1 cellular context compared by ENCODE assay signal in the genomic region with DNA sequence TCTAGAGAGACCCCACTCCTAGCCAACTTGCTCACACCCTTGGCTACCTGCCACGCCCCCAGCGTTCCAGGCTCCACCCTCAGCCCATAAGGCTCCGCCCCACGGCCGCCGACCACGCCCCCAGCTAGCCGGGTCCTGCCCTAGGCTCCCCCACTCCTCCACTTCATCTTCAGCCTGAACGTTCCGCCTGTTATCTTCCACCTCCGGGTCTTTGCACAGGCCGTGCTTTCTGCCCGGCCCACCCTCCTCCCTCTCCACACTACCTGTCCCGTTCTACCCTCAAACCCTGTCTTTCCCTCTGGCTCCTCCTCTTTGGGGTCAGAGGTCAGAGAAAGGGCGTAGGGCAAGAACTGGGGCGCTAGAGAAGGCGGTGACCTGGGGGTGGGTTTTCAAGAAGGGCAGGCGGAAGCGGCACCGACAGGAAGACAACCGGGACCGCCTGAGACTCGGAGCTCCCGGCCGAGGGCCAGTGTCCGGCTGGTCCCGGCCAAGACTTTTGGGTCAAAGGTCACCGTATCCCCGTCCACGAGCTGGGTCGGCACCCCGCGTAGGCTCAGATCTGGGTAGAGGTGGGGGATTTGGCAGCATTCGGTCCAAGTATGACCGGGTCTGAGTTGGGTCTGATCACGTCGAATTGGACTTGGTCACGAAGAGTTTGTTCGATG.
TF ChIP-seq lines count a peak whose summit lies in the region.

No MANE protein-coding gene starts in this region.

TF ChIP-seq in K562, 482 proteins besides CTCF, POLR2A, EP300 and RAD21 (continued from another document and continues in another):
- TF ChIP-seq, protein P1, sequence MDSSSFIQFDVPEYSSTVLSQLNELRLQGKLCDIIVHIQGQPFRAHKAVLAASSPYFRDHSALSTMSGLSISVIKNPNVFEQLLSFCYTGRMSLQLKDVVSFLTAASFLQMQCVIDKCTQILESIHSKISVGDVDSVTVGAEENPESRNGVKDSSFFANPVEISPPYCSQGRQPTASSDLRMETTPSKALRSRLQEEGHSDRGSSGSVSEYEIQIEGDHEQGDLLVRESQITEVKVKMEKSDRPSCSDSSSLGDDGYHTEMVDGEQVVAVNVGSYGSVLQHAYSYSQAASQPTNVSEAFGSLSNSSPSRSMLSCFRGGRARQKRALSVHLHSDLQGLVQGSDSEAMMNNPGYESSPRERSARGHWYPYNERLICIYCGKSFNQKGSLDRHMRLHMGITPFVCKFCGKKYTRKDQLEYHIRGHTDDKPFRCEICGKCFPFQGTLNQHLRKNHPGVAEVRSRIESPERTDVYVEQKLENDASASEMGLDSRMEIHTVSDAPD (CRISPR knock-in tag; IDR thresholded peaks at IDR 0.05), result no peak
- TF ChIP-seq, protein P2, sequence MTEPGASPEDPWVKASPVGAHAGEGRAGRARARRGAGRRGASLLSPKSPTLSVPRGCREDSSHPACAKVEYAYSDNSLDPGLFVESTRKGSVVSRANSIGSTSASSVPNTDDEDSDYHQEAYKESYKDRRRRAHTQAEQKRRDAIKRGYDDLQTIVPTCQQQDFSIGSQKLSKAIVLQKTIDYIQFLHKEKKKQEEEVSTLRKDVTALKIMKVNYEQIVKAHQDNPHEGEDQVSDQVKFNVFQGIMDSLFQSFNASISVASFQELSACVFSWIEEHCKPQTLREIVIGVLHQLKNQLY (CRISPR knock-in tag; conservative IDR thresholded peaks at IDR 0.05), result 0 out of 4 replicates have a peak, but pooled peaks of 1 of the 2 experiments have one; percentile 55
- TF ChIP-seq, protein P3, sequence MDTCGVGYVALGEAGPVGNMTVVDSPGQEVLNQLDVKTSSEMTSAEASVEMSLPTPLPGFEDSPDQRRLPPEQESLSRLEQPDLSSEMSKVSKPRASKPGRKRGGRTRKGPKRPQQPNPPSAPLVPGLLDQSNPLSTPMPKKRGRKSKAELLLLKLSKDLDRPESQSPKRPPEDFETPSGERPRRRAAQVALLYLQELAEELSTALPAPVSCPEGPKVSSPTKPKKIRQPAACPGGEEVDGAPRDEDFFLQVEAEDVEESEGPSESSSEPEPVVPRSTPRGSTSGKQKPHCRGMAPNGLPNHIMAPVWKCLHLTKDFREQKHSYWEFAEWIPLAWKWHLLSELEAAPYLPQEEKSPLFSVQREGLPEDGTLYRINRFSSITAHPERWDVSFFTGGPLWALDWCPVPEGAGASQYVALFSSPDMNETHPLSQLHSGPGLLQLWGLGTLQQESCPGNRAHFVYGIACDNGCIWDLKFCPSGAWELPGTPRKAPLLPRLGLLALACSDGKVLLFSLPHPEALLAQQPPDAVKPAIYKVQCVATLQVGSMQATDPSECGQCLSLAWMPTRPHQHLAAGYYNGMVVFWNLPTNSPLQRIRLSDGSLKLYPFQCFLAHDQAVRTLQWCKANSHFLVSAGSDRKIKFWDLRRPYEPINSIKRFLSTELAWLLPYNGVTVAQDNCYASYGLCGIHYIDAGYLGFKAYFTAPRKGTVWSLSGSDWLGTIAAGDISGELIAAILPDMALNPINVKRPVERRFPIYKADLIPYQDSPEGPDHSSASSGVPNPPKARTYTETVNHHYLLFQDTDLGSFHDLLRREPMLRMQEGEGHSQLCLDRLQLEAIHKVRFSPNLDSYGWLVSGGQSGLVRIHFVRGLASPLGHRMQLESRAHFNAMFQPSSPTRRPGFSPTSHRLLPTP (IDR thresholded peaks at IDR 0.05; ENCODE audit: borderline replicate concordance, extremely low read depth, insufficient read length), result no peak
- no peak for TF ChIP-seq CREBBP (IDR thresholded peaks at IDR 0.05; ENCODE audit: low read depth, low read length)
- TF ChIP-seq GATAD2A (IDR thresholded peaks at IDR 0.05), result peak; percentile 77
- no peak for TF ChIP-seq GTF2A2 (tag; IDR thresholded peaks at IDR 0.05)
- no peak for TF ChIP-seq PURB (CRISPR knock-in tag; IDR thresholded peaks at IDR 0.05; ENCODE audit: low read depth)
- peak; percentile 60; the same call in 1 of the 2 replicates for TF ChIP-seq PHF21A (IDR thresholded peaks at IDR 0.05; ENCODE audit: borderline replicate concordance, low read depth)
- TF ChIP-seq GABPB1 (CRISPR knock-in tag; IDR thresholded peaks at IDR 0.05), result peak; percentile 89
- no peak for TF ChIP-seq ZNF121 (CRISPR knock-in tag; conservative IDR thresholded peaks at IDR 0.05)
- no peak for TF ChIP-seq STAT5B (CRISPR knock-in tag; IDR thresholded peaks at IDR 0.05)
- TF ChIP-seq ZKSCAN3 (CRISPR knock-in tag; IDR thresholded peaks at IDR 0.05), result no peak
- no peak for TF ChIP-seq GTF2F1 (IDR thresholded peaks at IDR 0.05; ENCODE audit: low read depth, low read length)
- TF ChIP-seq EHMT2 (IDR thresholded peaks at IDR 0.05), result peak; percentile 48; the same call in 1 of the 2 replicates
- TF ChIP-seq BRD9 (IDR thresholded peaks at IDR 0.05; ENCODE audit: low read depth, partially characterized antibody), result peak; percentile 78
- no peak for TF ChIP-seq FIP1L1 (IDR thresholded peaks at IDR 0.05; ENCODE audit: low read depth, low read length, poor library complexity, severe bottlenecking)
- no peak for TF ChIP-seq HDAC3 (IDR thresholded peaks at IDR 0.05; ENCODE audit: borderline replicate concordance, partially characterized antibody)
- no peak; the same call in 1 of the 2 replicates for TF ChIP-seq HDGF (IDR thresholded peaks at IDR 0.05)
- TF ChIP-seq, protein P4, sequence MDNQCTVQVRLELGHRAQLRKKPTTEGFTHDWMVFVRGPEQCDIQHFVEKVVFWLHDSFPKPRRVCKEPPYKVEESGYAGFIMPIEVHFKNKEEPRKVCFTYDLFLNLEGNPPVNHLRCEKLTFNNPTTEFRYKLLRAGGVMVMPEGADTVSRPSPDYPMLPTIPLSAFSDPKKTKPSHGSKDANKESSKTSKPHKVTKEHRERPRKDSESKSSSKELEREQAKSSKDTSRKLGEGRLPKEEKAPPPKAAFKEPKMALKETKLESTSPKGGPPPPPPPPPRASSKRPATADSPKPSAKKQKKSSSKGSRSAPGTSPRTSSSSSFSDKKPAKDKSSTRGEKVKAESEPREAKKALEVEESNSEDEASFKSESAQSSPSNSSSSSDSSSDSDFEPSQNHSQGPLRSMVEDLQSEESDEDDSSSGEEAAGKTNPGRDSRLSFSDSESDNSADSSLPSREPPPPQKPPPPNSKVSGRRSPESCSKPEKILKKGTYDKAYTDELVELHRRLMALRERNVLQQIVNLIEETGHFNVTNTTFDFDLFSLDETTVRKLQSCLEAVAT (IDR thresholded peaks at IDR 0.05), result peak; percentile 32 to 87; a peak in 2 of 4 replicates
- peak; percentile 20 for TF ChIP-seq HMGN3 (IDR thresholded peaks at IDR 0.05; ENCODE audit: borderline replicate concordance, extremely low read depth, insufficient read length, low read depth, low read length)
- 0 out of 2 replicates have a peak, but pooled peaks have one; percentile 52 for TF ChIP-seq KAT7 (CRISPR knock-in tag; IDR thresholded peaks at IDR 0.05; ENCODE audit: borderline replicate concordance)
- no peak; the same call in 1 of the 2 replicates for TF ChIP-seq RFX5 (IDR thresholded peaks at IDR 0.05; ENCODE audit: low read depth, low read length)
- peak; percentile 88 for TF ChIP-seq LEF1 (IDR thresholded peaks at IDR 0.05)
- 0 out of 4 replicates have a peak, but pooled peaks of 1 of the 2 experiments have one; percentile 37 for TF ChIP-seq KDM1A (IDR thresholded peaks at IDR 0.05)
- TF ChIP-seq, protein P5, sequence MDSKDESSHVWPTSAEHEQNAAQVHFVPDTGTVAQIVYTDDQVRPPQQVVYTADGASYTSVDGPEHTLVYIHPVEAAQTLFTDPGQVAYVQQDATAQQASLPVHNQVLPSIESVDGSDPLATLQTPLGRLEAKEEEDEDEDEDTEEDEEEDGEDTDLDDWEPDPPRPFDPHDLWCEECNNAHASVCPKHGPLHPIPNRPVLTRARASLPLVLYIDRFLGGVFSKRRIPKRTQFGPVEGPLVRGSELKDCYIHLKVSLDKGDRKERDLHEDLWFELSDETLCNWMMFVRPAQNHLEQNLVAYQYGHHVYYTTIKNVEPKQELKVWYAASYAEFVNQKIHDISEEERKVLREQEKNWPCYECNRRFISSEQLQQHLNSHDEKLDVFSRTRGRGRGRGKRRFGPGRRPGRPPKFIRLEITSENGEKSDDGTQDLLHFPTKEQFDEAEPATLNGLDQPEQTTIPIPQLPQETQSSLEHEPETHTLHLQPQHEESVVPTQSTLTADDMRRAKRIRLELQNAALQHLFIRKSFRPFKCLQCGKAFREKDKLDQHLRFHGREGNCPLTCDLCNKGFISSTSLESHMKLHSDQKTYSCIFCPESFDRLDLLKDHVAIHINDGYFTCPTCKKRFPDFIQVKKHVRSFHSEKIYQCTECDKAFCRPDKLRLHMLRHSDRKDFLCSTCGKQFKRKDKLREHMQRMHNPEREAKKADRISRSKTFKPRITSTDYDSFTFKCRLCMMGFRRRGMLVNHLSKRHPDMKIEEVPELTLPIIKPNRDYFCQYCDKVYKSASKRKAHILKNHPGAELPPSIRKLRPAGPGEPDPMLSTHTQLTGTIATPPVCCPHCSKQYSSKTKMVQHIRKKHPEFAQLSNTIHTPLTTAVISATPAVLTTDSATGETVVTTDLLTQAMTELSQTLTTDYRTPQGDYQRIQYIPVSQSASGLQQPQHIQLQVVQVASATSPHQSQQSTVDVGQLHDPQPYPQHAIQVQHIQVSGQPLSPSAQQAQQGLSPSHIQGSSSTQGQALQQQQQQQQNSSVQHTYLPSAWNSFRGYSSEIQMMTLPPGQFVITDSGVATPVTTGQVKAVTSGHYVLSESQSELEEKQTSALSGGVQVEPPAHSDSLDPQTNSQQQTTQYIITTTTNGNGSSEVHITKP (IDR thresholded peaks at IDR 0.05; ENCODE audit: partially characterized antibody), result peak; percentile 78
- TF ChIP-seq NFYB (IDR thresholded peaks at IDR 0.05; ENCODE audit: extremely low read depth, insufficient read length), result no peak
- TF ChIP-seq ZNF24 (IDR thresholded peaks at IDR 0.05), result no peak; the same call in 1 of the 2 replicates
- TF ChIP-seq HDAC6 (IDR thresholded peaks at IDR 0.05; ENCODE audit: low read depth, low read length), result no peak
- TF ChIP-seq POLR2AphosphoS2 (IDR thresholded peaks at IDR 0.05; ENCODE audit: low read length), result no peak
- TF ChIP-seq, protein P6, sequence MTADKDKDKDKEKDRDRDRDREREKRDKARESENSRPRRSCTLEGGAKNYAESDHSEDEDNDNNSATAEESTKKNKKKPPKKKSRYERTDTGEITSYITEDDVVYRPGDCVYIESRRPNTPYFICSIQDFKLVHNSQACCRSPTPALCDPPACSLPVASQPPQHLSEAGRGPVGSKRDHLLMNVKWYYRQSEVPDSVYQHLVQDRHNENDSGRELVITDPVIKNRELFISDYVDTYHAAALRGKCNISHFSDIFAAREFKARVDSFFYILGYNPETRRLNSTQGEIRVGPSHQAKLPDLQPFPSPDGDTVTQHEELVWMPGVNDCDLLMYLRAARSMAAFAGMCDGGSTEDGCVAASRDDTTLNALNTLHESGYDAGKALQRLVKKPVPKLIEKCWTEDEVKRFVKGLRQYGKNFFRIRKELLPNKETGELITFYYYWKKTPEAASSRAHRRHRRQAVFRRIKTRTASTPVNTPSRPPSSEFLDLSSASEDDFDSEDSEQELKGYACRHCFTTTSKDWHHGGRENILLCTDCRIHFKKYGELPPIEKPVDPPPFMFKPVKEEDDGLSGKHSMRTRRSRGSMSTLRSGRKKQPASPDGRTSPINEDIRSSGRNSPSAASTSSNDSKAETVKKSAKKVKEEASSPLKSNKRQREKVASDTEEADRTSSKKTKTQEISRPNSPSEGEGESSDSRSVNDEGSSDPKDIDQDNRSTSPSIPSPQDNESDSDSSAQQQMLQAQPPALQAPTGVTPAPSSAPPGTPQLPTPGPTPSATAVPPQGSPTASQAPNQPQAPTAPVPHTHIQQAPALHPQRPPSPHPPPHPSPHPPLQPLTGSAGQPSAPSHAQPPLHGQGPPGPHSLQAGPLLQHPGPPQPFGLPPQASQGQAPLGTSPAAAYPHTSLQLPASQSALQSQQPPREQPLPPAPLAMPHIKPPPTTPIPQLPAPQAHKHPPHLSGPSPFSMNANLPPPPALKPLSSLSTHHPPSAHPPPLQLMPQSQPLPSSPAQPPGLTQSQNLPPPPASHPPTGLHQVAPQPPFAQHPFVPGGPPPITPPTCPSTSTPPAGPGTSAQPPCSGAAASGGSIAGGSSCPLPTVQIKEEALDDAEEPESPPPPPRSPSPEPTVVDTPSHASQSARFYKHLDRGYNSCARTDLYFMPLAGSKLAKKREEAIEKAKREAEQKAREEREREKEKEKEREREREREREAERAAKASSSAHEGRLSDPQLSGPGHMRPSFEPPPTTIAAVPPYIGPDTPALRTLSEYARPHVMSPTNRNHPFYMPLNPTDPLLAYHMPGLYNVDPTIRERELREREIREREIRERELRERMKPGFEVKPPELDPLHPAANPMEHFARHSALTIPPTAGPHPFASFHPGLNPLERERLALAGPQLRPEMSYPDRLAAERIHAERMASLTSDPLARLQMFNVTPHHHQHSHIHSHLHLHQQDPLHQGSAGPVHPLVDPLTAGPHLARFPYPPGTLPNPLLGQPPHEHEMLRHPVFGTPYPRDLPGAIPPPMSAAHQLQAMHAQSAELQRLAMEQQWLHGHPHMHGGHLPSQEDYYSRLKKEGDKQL (CRISPR knock-in tag; IDR thresholded peaks at IDR 0.05; ENCODE audit: borderline replicate concordance), result no peak
- no peak for TF ChIP-seq CBFA2T2 (conservative IDR thresholded peaks at IDR 0.05)
- no peak; the same call in 1 of the 2 replicates for TF ChIP-seq C11orf30 (IDR thresholded peaks at IDR 0.05; ENCODE audit: low read depth)
- no peak for TF ChIP-seq TCF7L2 (IDR thresholded peaks at IDR 0.05; ENCODE audit: low read depth, low read length)
- no peak for TF ChIP-seq ZC3H4 (CRISPR knock-in tag; IDR thresholded peaks at IDR 0.05; ENCODE audit: borderline replicate concordance)
- TF ChIP-seq ASH1L (IDR thresholded peaks at IDR 0.05; ENCODE audit: borderline replicate concordance, low read depth, partially characterized antibody), result no peak
- peak; percentile 66 for TF ChIP-seq CHD1 (IDR thresholded peaks at IDR 0.05; ENCODE audit: low read length)
- TF ChIP-seq, protein P7, sequence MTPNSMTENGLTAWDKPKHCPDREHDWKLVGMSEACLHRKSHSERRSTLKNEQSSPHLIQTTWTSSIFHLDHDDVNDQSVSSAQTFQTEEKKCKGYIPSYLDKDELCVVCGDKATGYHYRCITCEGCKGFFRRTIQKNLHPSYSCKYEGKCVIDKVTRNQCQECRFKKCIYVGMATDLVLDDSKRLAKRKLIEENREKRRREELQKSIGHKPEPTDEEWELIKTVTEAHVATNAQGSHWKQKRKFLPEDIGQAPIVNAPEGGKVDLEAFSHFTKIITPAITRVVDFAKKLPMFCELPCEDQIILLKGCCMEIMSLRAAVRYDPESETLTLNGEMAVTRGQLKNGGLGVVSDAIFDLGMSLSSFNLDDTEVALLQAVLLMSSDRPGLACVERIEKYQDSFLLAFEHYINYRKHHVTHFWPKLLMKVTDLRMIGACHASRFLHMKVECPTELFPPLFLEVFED (CRISPR knock-in tag; conservative IDR thresholded peaks at IDR 0.05), result peak; percentile 92
- peak; percentile 98 for TF ChIP-seq SP1 (CRISPR knock-in tag; IDR thresholded peaks at IDR 0.05)
- TF ChIP-seq NFATC3 (IDR thresholded peaks at IDR 0.05), result no peak
- TF ChIP-seq PTBP1 (IDR thresholded peaks at IDR 0.05; ENCODE audit: low read depth, low read length), result no peak
- no peak for TF ChIP-seq SIN3A (IDR thresholded peaks at IDR 0.05; ENCODE audit: borderline replicate concordance in 2 of 2, control insufficient read depth in 1 of 2, low read depth in 2 of 2, low read length in 2 of 2)
- no peak for TF ChIP-seq ZNF324 (CRISPR knock-in tag; IDR thresholded peaks at IDR 0.05)
- no peak for TF ChIP-seq ZNF12 (CRISPR knock-in tag; IDR thresholded peaks at IDR 0.05)
- no peak for TF ChIP-seq SMARCC2 (IDR thresholded peaks at IDR 0.05; ENCODE audit: low read depth)
- peak; percentile 24 for TF ChIP-seq ZFP36 (IDR thresholded peaks at IDR 0.05; ENCODE audit: low read depth, low read length, partially characterized antibody)
- peak; percentile 95; the same call in 1 of the 2 replicates for TF ChIP-seq DNMT1 (IDR thresholded peaks at IDR 0.05)
- no peak for TF ChIP-seq NFIX (CRISPR knock-in tag; IDR thresholded peaks at IDR 0.05; ENCODE audit: low read depth)
- TF ChIP-seq SMARCB1 (IDR thresholded peaks at IDR 0.05; ENCODE audit: insufficient read length, low read depth), result no peak
- TF ChIP-seq PCBP1 (IDR thresholded peaks at IDR 0.05; ENCODE audit: low read depth, low read length, poor library complexity, severe bottlenecking), result no peak
